ENCODE assay signal across 1 cellular context in genomic region chr9:128881884-128882676, GRCh38.
TF ChIP-seq lines count a peak whose summit lies in the region.

Gene KYAT1 (minus strand): TSS chr9:128881950. CDS start chr9:128845405, 36,545 bp downstream.
Gene LRRC8A (plus strand): TSS chr9:128882133. CDS start chr9:128907165, 25,032 bp downstream.

TF ChIP-seq in HepG2, 621 proteins besides CTCF, POLR2A, EP300 and RAD21 (continued from another document and continues in another):
- TF ChIP-seq AFF4 (CRISPR knock-in tag; IDR thresholded peaks at IDR 0.05) (0 out of 2 replicates have a peak, but pooled peaks have one; percentile 42), SKI (IDR thresholded peaks at IDR 0.05; ENCODE audit: partially characterized antibody) (peak; percentile 51), KMT2A (CRISPR knock-in tag; IDR thresholded peaks at IDR 0.05) (peak; percentile 73; the same call in 1 of the 2 replicates), DRAP1 (CRISPR knock-in tag; IDR thresholded peaks at IDR 0.05) (peak; percentile 67), TSC22D2 (CRISPR knock-in tag; IDR thresholded peaks at IDR 0.05; ENCODE audit: borderline replicate concordance) (peak; percentile 72; the same call in 1 of the 2 replicates), MYPOP (CRISPR knock-in tag; IDR thresholded peaks at IDR 0.05) (peak; percentile 92), ZBTB2 (CRISPR knock-in tag; IDR thresholded peaks at IDR 0.05; ENCODE audit: low read depth) (peak; percentile 66; the same call in 1 of the 2 replicates), ELF3 (CRISPR knock-in tag; IDR thresholded peaks at IDR 0.05) (peak; percentile 56; the same call in 1 of the 2 replicates), SIN3A (IDR thresholded peaks at IDR 0.05; ENCODE audit: borderline replicate concordance, low read depth, low read length) (no peak), MLXIP (CRISPR knock-in tag; IDR thresholded peaks at IDR 0.05; ENCODE audit: borderline replicate concordance) (no peak), GPN1 (CRISPR knock-in tag; IDR thresholded peaks at IDR 0.05; ENCODE audit: borderline replicate concordance) (no peak), STAG1 (CRISPR knock-in tag; IDR thresholded peaks at IDR 0.05) (no peak; the same call in 1 of the 2 replicates), ETV5 (CRISPR knock-in tag; IDR thresholded peaks at IDR 0.05; ENCODE audit: borderline replicate concordance) (peak; percentile 91), MED1 (CRISPR knock-in tag; IDR thresholded peaks at IDR 0.05) (peak; percentile 58; the same call in 1 of the 2 replicates), ZBED4 (CRISPR knock-in tag; IDR thresholded peaks at IDR 0.05; ENCODE audit: borderline replicate concordance) (no peak), TAF1 (CRISPR knock-in tag; IDR thresholded peaks at IDR 0.05) (peak; percentile 59; the same call in 1 of the 2 replicates), ZNF788 (CRISPR knock-in tag; IDR thresholded peaks at IDR 0.05; ENCODE audit: borderline replicate concordance) (no peak; the same call in 1 of the 2 replicates), ZNF34 (CRISPR knock-in tag; IDR thresholded peaks at IDR 0.05; ENCODE audit: borderline replicate concordance) (no peak), DMAP1 (CRISPR knock-in tag; IDR thresholded peaks at IDR 0.05) (peak; percentile 61; the same call in 1 of the 2 replicates), ZSCAN22 (CRISPR knock-in tag; IDR thresholded peaks at IDR 0.05) (no peak), SMYD3 (CRISPR knock-in tag; IDR thresholded peaks at IDR 0.05) (0 out of 2 replicates have a peak, but pooled peaks have one; percentile 11), ZC3H4 (CRISPR knock-in tag; IDR thresholded peaks at IDR 0.05; ENCODE audit: borderline replicate concordance) (0 out of 2 replicates have a peak, but pooled peaks have one; percentile 4), UBTF (CRISPR knock-in tag; IDR thresholded peaks at IDR 0.05) (peak; percentile 45; the same call in 1 of the 2 replicates), MXD4 (CRISPR knock-in tag; IDR thresholded peaks at IDR 0.05) (peak; percentile 51; the same call in 1 of the 2 replicates), ZNF891 (CRISPR knock-in tag; IDR thresholded peaks at IDR 0.05) (no peak), ZNF121 (CRISPR knock-in tag; IDR thresholded peaks at IDR 0.05) (no peak), NFAT5 (CRISPR knock-in tag; IDR thresholded peaks at IDR 0.05) (no peak), GFI1 (CRISPR knock-in tag; IDR thresholded peaks at IDR 0.05; ENCODE audit: borderline replicate concordance) (no peak; the same call in 1 of the 2 replicates)
